ENCODE assay signal across 21 cellular contexts in the genomic region with DNA sequence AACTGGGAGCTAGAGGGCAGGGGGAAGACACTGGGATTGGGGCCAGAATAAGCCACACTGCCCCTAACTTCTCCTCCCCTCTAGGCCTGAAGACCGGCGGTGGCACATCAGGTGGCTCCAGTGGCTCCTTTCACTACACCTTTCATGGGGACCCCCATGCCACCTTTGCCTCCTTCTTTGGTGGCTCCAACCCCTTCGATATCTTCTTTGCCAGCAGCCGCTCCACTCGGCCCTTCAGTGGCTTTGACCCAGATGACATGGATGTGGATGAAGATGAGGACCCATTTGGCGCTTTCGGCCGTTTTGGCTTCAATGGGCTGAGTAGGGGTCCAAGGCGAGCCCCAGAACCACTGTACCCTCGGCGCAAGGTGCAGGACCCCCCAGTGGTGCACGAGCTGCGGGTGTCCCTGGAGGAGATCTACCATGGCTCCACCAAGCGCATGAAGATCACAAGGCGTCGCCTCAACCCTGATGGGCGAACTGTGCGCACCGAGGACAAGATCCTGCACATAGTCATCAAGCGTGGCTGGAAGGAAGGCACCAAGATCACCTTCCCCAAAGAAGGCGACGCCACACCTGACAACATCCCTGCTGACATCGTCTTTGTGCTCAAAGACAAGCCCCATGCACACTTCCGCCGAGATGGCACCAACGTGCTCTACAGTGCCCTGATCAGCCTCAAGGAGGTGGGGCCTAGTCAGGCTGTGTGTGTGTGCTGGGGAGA. TPM values are rescaled to one million over a fixed set of nuclear protein-coding genes. Genes with fewer than 3 reads are reported as not detected.
DNase-seq lines count a peak whose midpoint lies in the region; ATAC-seq and TF ChIP-seq lines count a peak whose summit lies in the region.
"Had no signal": no experiment of that assay in that cellular context is flagged by ENCODE, and none has a peak within 500 bp of the region (broad histone marks: within the 10 kb centered on the region; RNA-seq: fewer than 3 reads in every experiment).

No MANE protein-coding gene starts in this region.

- no peaks in the 10 kb centered on the region for H3K9me3 ChIP-seq in IMR-90 (ENCODE audit: control insufficient read depth, insufficient read depth, low read length)
- H3K9me3 ChIP-seq in esophagus muscularis mucosa = no peaks in the 10 kb centered on the region
- no peaks in the 10 kb centered on the region for H3K9me3 ChIP-seq in gastrocnemius medialis
- H3K9me3 ChIP-seq in ovary = no peaks in the 10 kb centered on the region
- H3K9me3 ChIP-seq: left lung, prostate gland, upper lobe of right lung had no signal

- no peak overlapping the region for H2AK9ac ChIP-seq in IMR-90 (replicated peaks; ENCODE audit: low read depth, low read length, poor library complexity)

- no peak overlapping the region for H3K4me3 Mint-ChIP-seq in stimulated activated naive B cell treated with anti-CD40 and anti-IgM and Interleukin-4, amounts not matched to agents 10 μg/mL and 1 μg/mL and 100 μg/mL, for 72 hours
- H3K4me3 Mint-ChIP-seq: activated CD8-positive, alpha-beta T cell treated with anti-CD3 and anti-CD28 coated beads for 36 hours had no signal

- H4K20me1 ChIP-seq in IMR-90 (ENCODE audit: insufficient read depth, low read length) = no peaks in the 10 kb centered on the region

- DNase-seq in IMR-90 (no peak), esophagus muscularis mucosa (ENCODE audit: extremely low spot score) (peak; percentile 68), gastrocnemius medialis (no peak), ovary (no peak), NCI-H2227 (lab: John Stamatoyannopoulos, UW; ENCODE audit: unreplicated experiment) (no peak), COLO668 (lab: John Stamatoyannopoulos, UW; ENCODE audit: unreplicated experiment) (no peak)
- no peak for DNase-seq in stimulated activated naive B cell treated with anti-CD40 and anti-IgM and Interleukin-4, amounts not matched to agents 10 μg/mL and 1 μg/mL and 100 μg/mL, for 72 hours
- DNase-seq: activated CD8-positive, alpha-beta T cell treated with anti-CD3 and anti-CD28 coated beads for 36 hours; cortex of kidney; left lung; MM.1S; naive thymus-derived CD8-positive, alpha-beta T cell; NCI-H2029; NCI-H524; upper lobe of right lung had no signal

- peaks cover 61% of the 10 kb centered on the region for H3K4me1 ChIP-seq in ACC112 (ENCODE audit: control insufficient read depth, insufficient read depth, low read length, unreplicated experiment)
- peaks cover 38% of the 10 kb centered on the region for H3K4me1 ChIP-seq in IMR-90 (ENCODE audit: control insufficient read depth, insufficient read depth, low read length)
- peaks cover 51 to 73% (median 61%) of the 10 kb centered on the region in 4 donors for H3K4me1 ChIP-seq in esophagus muscularis mucosa
- peaks cover 45 to 58% of the 10 kb centered on the region in 2 donors for H3K4me1 ChIP-seq in gastrocnemius medialis
- peaks cover 12% of the 10 kb centered on the region for H3K4me1 ChIP-seq in ovary (ENCODE audit: insufficient read depth)
- H3K4me1 ChIP-seq: prostate gland had no signal

- H3K27ac ChIP-seq in ACC112 (ENCODE audit: low read depth, low read length) (peak overlapping the region; percentile 91), IMR-90 (ENCODE audit: insufficient read depth, low read length) (no peak overlapping the region), esophagus muscularis mucosa (replicated peaks in 1 of 4) (peak overlapping the region in 2 of 4 donors; percentile 98 to 99), gastrocnemius medialis (peak overlapping the region in 1 of 4 donors; percentile 93), ovary (no peak overlapping the region)
- H3K27ac ChIP-seq: left lung, SK-N-MC, upper lobe of right lung had no signal

- no peak overlapping the region for H4K8ac ChIP-seq in IMR-90 (ENCODE audit: low read depth in 2 of 2, low read length in 2 of 2)

- H2BK15ac ChIP-seq in IMR-90 (ENCODE audit: low read depth, low read length) = no peak overlapping the region

- H3K4me1 Mint-ChIP-seq in stimulated activated naive B cell treated with anti-CD40 and anti-IgM and Interleukin-4, amounts not matched to agents 10 μg/mL and 1 μg/mL and 100 μg/mL, for 72 hours = peaks cover 45 to 50% of the 10 kb centered on the region in 2 donors

- no peak overlapping the region for H3K27ac Mint-ChIP-seq in stimulated activated naive B cell treated with anti-CD40 and anti-IgM and Interleukin-4, amounts not matched to agents 10 μg/mL and 1 μg/mL and 100 μg/mL, for 72 hours
- H3K27ac Mint-ChIP-seq: activated CD8-positive, alpha-beta T cell treated with anti-CD3 and anti-CD28 coated beads for 36 hours had no signal

- no peak overlapping the region for H4K5ac ChIP-seq in IMR-90 (ENCODE audit: low read depth, low read length)

- no peak overlapping the region for H3K18ac ChIP-seq in IMR-90 (ENCODE audit: low read depth, low read length)

- H3K4ac ChIP-seq in IMR-90 (ENCODE audit: low read depth, low read length) = no peak overlapping the region

- H3K23ac ChIP-seq in IMR-90 (ENCODE audit: low read depth, low read length) = no peak overlapping the region

- H3K56ac ChIP-seq in IMR-90 (ENCODE audit: extremely low read depth, insufficient read depth, low read length) = no peak overlapping the region

- H3K4me3 ChIP-seq in ACC112 (ENCODE audit: low read depth, low read length) (no peak overlapping the region), IMR-90 (ENCODE audit: insufficient read depth, low read depth, low read length) (no peak overlapping the region), esophagus muscularis mucosa (no peak overlapping the region), gastrocnemius medialis (peak overlapping the region; percentile 58 to 73 (median 67)), ovary (no peak overlapping the region)
- H3K4me3 ChIP-seq: GM12878, left lung, prostate gland, SK-N-MC, upper lobe of right lung had no signal

- TF ChIP-seq POLR2A in IMR-90 (IDR thresholded peaks at IDR 0.05; ENCODE audit: low read depth, low read length) = no peak
- TF ChIP-seq POLR2A in esophagus muscularis mucosa (IDR thresholded peaks at IDR 0.05; ENCODE audit: low read depth) = no peak
- TF ChIP-seq POLR2A in gastrocnemius medialis (IDR thresholded peaks at IDR 0.05) = no peak
- no peak for TF ChIP-seq POLR2A in ovary (IDR thresholded peaks at IDR 0.05)

- peaks cover 39% of the 10 kb centered on the region for H3K9me1 ChIP-seq in IMR-90 (ENCODE audit: insufficient read depth, low read length)

- H2BK20ac ChIP-seq in IMR-90 (ENCODE audit: low read depth, low read length) = no peak overlapping the region

- H2AFZ ChIP-seq in ACC112 (ENCODE audit: low read length, unreplicated experiment) (no peak overlapping the region), IMR-90 (replicated peaks; ENCODE audit: low read length, poor library complexity) (no peak overlapping the region)

- H3K36me3 ChIP-seq in ACC112 (ENCODE audit: insufficient read depth, low read length) = peaks cover 6% of the 10 kb centered on the region; the same call in 1 of the 2 replicates
- H3K36me3 ChIP-seq in IMR-90 (ENCODE audit: control insufficient read depth, insufficient read depth, low read length) = peaks cover 19% of the 10 kb centered on the region
- H3K36me3 ChIP-seq in esophagus muscularis mucosa = peaks cover 6 to 25% (median 19%) of the 10 kb centered on the region in 4 donors
- peaks cover 2 to 22% of the 10 kb centered on the region in 2 donors for H3K36me3 ChIP-seq in gastrocnemius medialis
- no peaks in the 10 kb centered on the region for H3K36me3 ChIP-seq in ovary
- H3K36me3 ChIP-seq: prostate gland had no signal

- POLR2A ChIA-PET in IMR-90 (lab: Charles Lee; ENCODE audit: unreplicated experiment) = interaction anchor here (0.6 kb wide), 1 partner anchor 84 kb away, joined by 4 read pairs; no protein-coding TSS in a partner anchor

- peak overlapping the region; percentile 24; the same call in 1 of the 2 replicates for H2AK5ac ChIP-seq in IMR-90 (ENCODE audit: low read depth, low read length)

- peak overlapping the region; percentile 21; the same call in 1 of the 2 replicates for H4K91ac ChIP-seq in IMR-90 (ENCODE audit: insufficient read depth, low read depth, low read length)

- H3K27me3 ChIP-seq in ACC112 (ENCODE audit: insufficient read depth, low read length) (no peaks in the 10 kb centered on the region), IMR-90 (ENCODE audit: control insufficient read depth, insufficient read depth, low read length) (no peaks in the 10 kb centered on the region), esophagus muscularis mucosa (no peaks in the 10 kb centered on the region), gastrocnemius medialis (no peaks in the 10 kb centered on the region), ovary (no peaks in the 10 kb centered on the region)
- H3K27me3 ChIP-seq: left lung, upper lobe of right lung had no signal

- no peaks in the 10 kb centered on the region for H3K9me3 Mint-ChIP-seq in stimulated activated naive B cell treated with anti-CD40 and anti-IgM and Interleukin-4, amounts not matched to agents 10 μg/mL and 1 μg/mL and 100 μg/mL, for 72 hours
- H3K9me3 Mint-ChIP-seq: activated CD8-positive, alpha-beta T cell treated with anti-CD3 and anti-CD28 coated beads for 36 hours; naive thymus-derived CD8-positive, alpha-beta T cell had no signal

- TF ChIP-seq RAD21 in IMR-90 (IDR thresholded peaks at IDR 0.05; ENCODE audit: low read length) = no peak

- no peak overlapping the region for H2BK5ac ChIP-seq in IMR-90 (ENCODE audit: low read depth, low read length, poor library complexity, severe bottlenecking)

- H3K27me3 Mint-ChIP-seq in stimulated activated naive B cell treated with anti-CD40 and anti-IgM and Interleukin-4, amounts not matched to agents 10 μg/mL and 1 μg/mL and 100 μg/mL, for 72 hours = no peaks in the 10 kb centered on the region
- H3K27me3 Mint-ChIP-seq: activated CD8-positive, alpha-beta T cell treated with anti-CD3 and anti-CD28 coated beads for 36 hours; naive thymus-derived CD8-positive, alpha-beta T cell had no signal

- dilution Hi-C loops in IMR-90 (cut with HindIII; ENCODE audit: low sequenced_read_pairs, unreplicated experiment) = no loop called here

- ATAC-seq in IMR-90 (ENCODE audit: low read depth) (no peak), gastrocnemius medialis (no peak)
- no peak for ATAC-seq in stimulated activated naive B cell treated with anti-CD40 and anti-IgM and Interleukin-4, amounts not matched to agents 10 μg/mL and 1 μg/mL and 100 μg/mL, for 72 hours (replicated peaks)
- ATAC-seq: activated CD8-positive, alpha-beta T cell treated with anti-CD3 and anti-CD28 coated beads for 36 hours; GM12878; HCT116; left lung; naive thymus-derived CD8-positive, alpha-beta T cell; upper lobe of right lung had no signal

- intact Hi-C loops in IMR-90 (cut with micrococcal nuclease) = no loop called here
- intact Hi-C loops in esophagus muscularis mucosa (cut with DNase I) = no loop called here
- intact Hi-C loops in gastrocnemius medialis (cut with DNase I; ENCODE audit: low total_unique reads) = loop anchor here (10.0 kb wide), 3 partner anchors 658 to 952 kb away; a partner anchor contains a TSS
- intact Hi-C loops in ovary (cut with DNase I) = loop anchor here in 2 of 4 donors (5.0 to 10.0 kb wide), 3 partner anchors 41 to 78 kb away; a partner anchor contains a TSS

- TF ChIP-seq EP300 in esophagus muscularis mucosa (IDR thresholded peaks at IDR 0.05) = no peak
- no peak for TF ChIP-seq EP300 in ovary (IDR thresholded peaks at IDR 0.05)

- H3K36me3 Mint-ChIP-seq in stimulated activated naive B cell treated with anti-CD40 and anti-IgM and Interleukin-4, amounts not matched to agents 10 μg/mL and 1 μg/mL and 100 μg/mL, for 72 hours = peaks cover 11 to 36% of the 10 kb centered on the region in 2 donors

- 97% methylated on average over 12 of the region's 26 CpGs; no CpG with 5 or more reads in 1 of the 2 experiments for WGBS in IMR-90 (ENCODE audit: extremely low coverage in 2 of 2, insufficient read length in 1 of 2), 2 experiments
- WGBS in esophagus muscularis mucosa = 96% methylated on average over 18 of the region's 26 CpGs
- 96% methylated on average over 26 of the region's 26 CpGs for WGBS in ovary, 3 donors

- in situ Hi-C loops in IMR-90 (cut with MboI; ENCODE audit: low sequenced_read_pairs) = no loop called here
- in situ Hi-C loops in gastrocnemius medialis (cut with MboI; ENCODE audit: low sequenced_read_pairs in 4 of 4) = no loop called here

- H3K79me2 ChIP-seq in ACC112 (ENCODE audit: control insufficient read depth, insufficient read depth, low read length, unreplicated experiment) = no peaks in the 10 kb centered on the region

- peaks cover 6 to 52% of the 10 kb centered on the region in 2 experiments for H3K79me1 ChIP-seq in IMR-90 (ENCODE audit: low read depth in 1 of 2, low read length in 2 of 2)

- TF ChIP-seq CTCF in IMR-90 (conservative IDR thresholded peaks at IDR 0.05; ENCODE audit: low read depth, low read length) = no peak
- TF ChIP-seq CTCF in esophagus muscularis mucosa (IDR thresholded peaks at IDR 0.05) = no peak
- TF ChIP-seq CTCF in gastrocnemius medialis (IDR thresholded peaks at IDR 0.05 in 4 of 5, conservative IDR thresholded peaks at IDR 0.05 in 1 of 5) = no peak
- TF ChIP-seq CTCF in ovary (IDR thresholded peaks at IDR 0.05) = no peak

- no TSS peak for BruUV-seq in IMR-90 (replicated peaks; lab: Mats Ljungman, UMichigan)

- H3K4me2 ChIP-seq in IMR-90 (ENCODE audit: low read depth, low read length) = no peak overlapping the region

- no peak overlapping the region for H3K9ac ChIP-seq in IMR-90 (ENCODE audit: low read depth, low read length)

- CTCF ChIA-PET in IMR-90 (lab: Yijun Ruan, JAX) = interaction anchor here (0.6 to 2.6 kb wide), 3 partner anchors 55 to 442 kb away, joined by 3 to 14 read pairs (median 4); no protein-coding TSS in a partner anchor

- no peak overlapping the region for H2BK120ac ChIP-seq in IMR-90 (ENCODE audit: low read depth, low read length)

- H3K14ac ChIP-seq in IMR-90 (replicated peaks; ENCODE audit: low read depth, low read length) = no peak overlapping the region

RNA-seq across cellular contexts. Expression of a gene that starts 6.8 kb away (rescaled TPM):
- total RNA-seq in IMR-90 (2012; rRNA removed) (11.7 and 14.9 TPM in 2 replicates), esophagus muscularis mucosa (100 to 1,000 TPM in 1 of 4 donors, 10 to 100 TPM in 3; 83.5 to 124 (median 93.8) TPM), gastrocnemius medialis (100 to 1,000 TPM in 3 of 4 donors, 10 to 100 TPM in 1; 75.3 to 187 (median 128) TPM), ovary (10 to 100 TPM in 4 of 7 donors, 1 to 10 TPM in 3; 6.4 to 21.0 (median 11.8) TPM)
- polyA plus RNA-seq in IMR-90 (2012; rRNA removed) (9.9 and 11.4 TPM in 2 replicates), ovary (10 to 100 TPM in 1 of 2 donors, 1 to 10 TPM in 1; 5.7 to 23.0 TPM)
- polyA plus RNA-seq in IMR-90 (2012; cell fraction: cytosol; rRNA removed) = 6.4 and 9.0 TPM in 2 replicates
- 3.5 and 4.0 TPM in 2 replicates for polyA plus RNA-seq in IMR-90 (2012; cell fraction: nucleus; rRNA removed; ENCODE audit: low replicate concordance)

RNA-seq across cellular contexts. Expression of a gene that starts 38.3 kb away (rescaled TPM):
- total RNA-seq in IMR-90 (2012; rRNA removed) (not detected in 2 replicates), esophagus muscularis mucosa (under 1 TPM; under 0.01 to 0.99 (median 0.76) TPM), gastrocnemius medialis (under 1 TPM in 1 of 4 donors, not detected in 3; 0.04 TPM), ovary (1 to 10 TPM in 1 of 7 donors, under 1 TPM in 5, not detected in 1; 0.20 to 1.0 (median 0.45) TPM)
- polyA plus RNA-seq in IMR-90 (2012; rRNA removed) (0.02 TPM in 1 of 2 replicates, not detected in the other), ovary (under 1 TPM; 0.10 to 0.42 TPM)
- not detected in 2 replicates for polyA plus RNA-seq in IMR-90 (2012; cell fraction: cytosol; rRNA removed)
- not detected in 2 replicates for polyA plus RNA-seq in IMR-90 (2012; cell fraction: nucleus; rRNA removed; ENCODE audit: low replicate concordance)
- total RNA-seq: GM12878; naive thymus-derived CD8-positive, alpha-beta T cell had no signal
- polyA plus RNA-seq: AG04450; naive thymus-derived CD8-positive, alpha-beta T cell had no signal

Comparison
In these comparisons a context has a peak if more than half of its experiments do, and no peak if none do; other contexts are left out.
1. H3K4me3 ChIP-seq: peak in gastrocnemius medialis (4 of 4); none in ACC112 (single experiment), IMR-90 (single experiment), esophagus muscularis mucosa (0 of 4) and ovary (single experiment).